1 cellular context compared by ENCODE assay signal in the genomic region with DNA sequence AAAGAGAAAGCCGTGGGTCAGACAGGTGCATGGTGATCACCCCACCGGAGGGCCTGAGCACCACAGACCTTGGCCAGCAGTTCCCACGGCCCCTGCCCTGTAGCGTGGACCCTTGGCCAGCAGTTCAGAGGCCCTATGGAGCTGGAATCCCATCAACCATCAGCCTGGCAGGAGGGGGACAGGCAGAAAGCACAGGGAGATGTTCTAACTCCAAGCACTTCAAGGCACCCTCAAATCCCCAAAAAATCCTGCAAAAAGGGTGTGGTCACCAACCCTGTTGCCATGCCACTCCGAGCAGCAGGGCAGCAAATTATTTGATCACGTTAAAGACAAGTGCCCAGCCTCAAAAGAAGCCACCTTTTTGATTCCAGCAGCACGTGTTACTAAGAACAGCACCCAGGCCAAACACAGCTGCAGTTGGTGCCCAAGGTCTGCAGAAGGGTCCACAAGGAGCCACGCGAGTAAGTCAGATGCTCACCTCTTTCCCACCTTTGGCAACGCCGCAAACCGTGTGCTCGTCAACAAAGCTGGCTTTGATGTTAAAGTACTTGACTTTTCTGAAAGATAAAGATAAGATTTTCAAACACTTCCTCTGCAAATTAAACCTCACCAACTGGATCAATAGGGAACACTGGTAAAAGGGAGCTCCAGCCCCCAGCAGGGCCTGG.
TF ChIP-seq lines count a peak whose summit lies in the region.

No MANE protein-coding gene starts in this region.

TF ChIP-seq in H1, 55 proteins besides CTCF, POLR2A, EP300 and RAD21:
- TF ChIP-seq KDM4A (IDR thresholded peaks at IDR 0.05; ENCODE audit: low read depth, low read length, severe bottlenecking) (no peak), RXRA (IDR thresholded peaks at IDR 0.05; ENCODE audit: insufficient read depth, low read depth, low read length) (no peak), RNF2 (IDR thresholded peaks at IDR 0.05; ENCODE audit: borderline replicate concordance, low read depth, low read length, missing control alignments, poor library complexity, severe bottlenecking) (no peak), BACH1 (IDR thresholded peaks at IDR 0.05; ENCODE audit: low read length) (no peak), KDM1A (IDR thresholded peaks at IDR 0.05; ENCODE audit: borderline replicate concordance, low read length) (no peak)
